Comparison of ENCODE assay signal across 23 cellular contexts in the genomic region with DNA sequence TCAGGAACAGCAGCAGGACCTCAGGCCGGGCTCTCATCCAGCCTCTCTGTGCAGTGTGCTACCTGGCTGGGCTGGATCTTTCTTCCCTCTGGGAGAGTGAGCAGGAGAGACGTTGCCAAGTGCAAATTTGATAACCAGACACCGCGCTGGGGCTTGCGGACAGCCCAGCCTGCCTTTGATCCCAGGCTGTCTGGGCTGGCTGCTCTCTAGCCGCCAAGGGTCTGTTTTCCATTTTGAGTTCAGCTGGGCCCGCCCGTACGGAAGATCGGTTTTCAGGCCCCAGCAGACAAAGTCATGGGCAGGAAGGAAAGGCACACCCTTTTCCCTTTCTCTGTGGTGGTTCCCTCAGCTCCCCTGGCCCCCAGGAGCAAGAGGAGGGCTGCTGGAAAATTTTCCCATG.
"Had no signal": no experiment of that assay in that cellular context is flagged by ENCODE, and none has a peak within 500 bp of the region (broad histone marks: within the 10 kb centered on the region; RNA-seq: fewer than 3 reads in every experiment).

No MANE protein-coding gene starts in this region.

- H3K4me1 Mint-ChIP-seq: immature natural killer cell; naive thymus-derived CD8-positive, alpha-beta T cell; nephron progenitor cell; stimulated activated memory B cell treated with anti-CD40 and anti-IgM and Interleukin-4, amounts not matched to agents 10 μg/mL and 1 μg/mL and 100 μg/mL, for 72 hours had no signal

- ATAC-seq: left colon; left ventricle myocardium superior; lower lobe of right lung; naive thymus-derived CD8-positive, alpha-beta T cell; pancreas; stimulated activated memory B cell treated with anti-CD40 and anti-IgM and Interleukin-4, amounts not matched to agents 10 μg/mL and 1 μg/mL and 100 μg/mL, for 72 hours; stimulated activated naive CD8-positive, alpha-beta T cell treated with anti-CD3 and anti-CD28 coated beads, Interleukin-15, Interleukin-2, amounts not matched to agents 100 U/mL and 50 U/mL, for 24 hours had no signal

- H3K27ac Mint-ChIP-seq: immature natural killer cell; nephron progenitor cell; stimulated activated memory B cell treated with anti-CD40 and anti-IgM and Interleukin-4, amounts not matched to agents 10 μg/mL and 1 μg/mL and 100 μg/mL, for 72 hours; type B pancreatic cell had no signal

- H3K4me1 ChIP-seq: lower lobe of right lung, pancreas, prostate gland, spleen, testis, tibial artery had no signal

- H3K27me3 ChIP-seq: testis had no signal

- H3K4me3 ChIP-seq: dorsolateral prefrontal cortex, lower lobe of right lung, pancreas, prostate gland, skin epidermis, spleen, testis, tibial artery had no signal

- DNase-seq: effector CD4-positive, alpha-beta T cell; hypothalamus; immature natural killer cell; kidney glomerular epithelial cell; left colon; left ventricle myocardium superior; lower lobe of right lung; naive thymus-derived CD8-positive, alpha-beta T cell; nephron progenitor cell; occipital lobe; pancreas; right cardiac atrium; stimulated activated CD4-positive, alpha-beta T cell treated with anti-CD3 and anti-CD28 coated beads, Interleukin-4, amount 100 ng/mL, for 4 hours; stimulated activated naive CD8-positive, alpha-beta T cell treated with anti-CD3 and anti-CD28 coated beads, Interleukin-15, Interleukin-2, amounts not matched to agents 100 U/mL and 50 U/mL, for 24 hours; substantia nigra; testis; tibial artery had no signal

- H3K36me3 ChIP-seq: lower lobe of right lung, pancreas, prostate gland, spleen, tibial artery had no signal

- H3K36me3 Mint-ChIP-seq: immature natural killer cell; stimulated activated memory B cell treated with anti-CD40 and anti-IgM and Interleukin-4, amounts not matched to agents 10 μg/mL and 1 μg/mL and 100 μg/mL, for 72 hours; type B pancreatic cell had no signal

- H3K9me3 ChIP-seq: lower lobe of right lung, pancreas, prostate gland, testis had no signal

- H3K27ac ChIP-seq: dorsolateral prefrontal cortex, lower lobe of right lung, pancreas, prostate gland, skin epidermis, spleen, testis, tibial artery had no signal

- H3K4me3 Mint-ChIP-seq: immature natural killer cell; naive thymus-derived CD8-positive, alpha-beta T cell; nephron progenitor cell; stimulated activated memory B cell treated with anti-CD40 and anti-IgM and Interleukin-4, amounts not matched to agents 10 μg/mL and 1 μg/mL and 100 μg/mL, for 72 hours; type B pancreatic cell had no signal

- H3K9me3 Mint-ChIP-seq: immature natural killer cell, nephron progenitor cell, type B pancreatic cell had no signal
